In genomic region chr2:64523667-64524603, GRCh38 we compare ENCODE assay signal across 1 cellular context.
A peak's percentile ranks its signal among the peaks of the same experiment; 100 is the strongest.
TF ChIP-seq lines count a peak whose summit lies in the region.

AFTPH (plus strand) TSS chr2:64524328; CDS start chr2:64551475, 27,147 bp downstream.

TF ChIP-seq in HepG2, 621 proteins besides CTCF, POLR2A, EP300 and RAD21 (continued from another document and continues in another):
- TF ChIP-seq BCLAF1 (IDR thresholded peaks at IDR 0.05) (no peak), TCF12 (IDR thresholded peaks at IDR 0.05) (no peak), TCF12 (CRISPR knock-in tag; IDR thresholded peaks at IDR 0.05) (peak; percentile 84), ZNF136 (CRISPR knock-in tag; IDR thresholded peaks at IDR 0.05; ENCODE audit: low read depth) (peak; percentile 65; the same call in 1 of the 2 replicates), ZHX2 (IDR thresholded peaks at IDR 0.05; ENCODE audit: low read depth) (peak; percentile 99), ZHX2 (CRISPR knock-in tag; IDR thresholded peaks at IDR 0.05; ENCODE audit: borderline replicate concordance) (no peak), RXRA (CRISPR knock-in tag; IDR thresholded peaks at IDR 0.05) (peak; percentile 64), ZNF354B (CRISPR knock-in tag; IDR thresholded peaks at IDR 0.05) (no peak), FOXP4 (CRISPR knock-in tag; IDR thresholded peaks at IDR 0.05) (peak; percentile 68), ATF7 (IDR thresholded peaks at IDR 0.05) (no peak), ATF7 (CRISPR knock-in tag; IDR thresholded peaks at IDR 0.05) (peak; percentile 12; the same call in 1 of the 2 replicates), ZNF10 (CRISPR knock-in tag; IDR thresholded peaks at IDR 0.05; ENCODE audit: borderline replicate concordance, low read depth) (no peak), MAX (IDR thresholded peaks at IDR 0.05) (peak; percentile 73), TBX3 (IDR thresholded peaks at IDR 0.05; ENCODE audit: borderline replicate concordance) (peak; percentile 71; the same call in 1 of the 2 replicates), AFF4 (CRISPR knock-in tag; IDR thresholded peaks at IDR 0.05) (no peak), MLXIP (CRISPR knock-in tag; IDR thresholded peaks at IDR 0.05; ENCODE audit: borderline replicate concordance) (no peak; the same call in 1 of the 2 replicates), FOXK2 (IDR thresholded peaks at IDR 0.05) (0 out of 2 replicates have a peak, but pooled peaks have one; percentile 44), HOXA9 (CRISPR knock-in tag; IDR thresholded peaks at IDR 0.05; ENCODE audit: borderline replicate concordance) (peak; percentile 79), ZNF367 (CRISPR knock-in tag; IDR thresholded peaks at IDR 0.05; ENCODE audit: borderline replicate concordance) (no peak), NR2F2 (IDR thresholded peaks at IDR 0.05; ENCODE audit: borderline replicate concordance, low read depth) (peak; percentile 35; the same call in 1 of the 2 replicates), KIAA2018 (CRISPR knock-in tag; IDR thresholded peaks at IDR 0.05; ENCODE audit: borderline replicate concordance) (0 out of 2 replicates have a peak, but pooled peaks have one; percentile 60)
